ENCODE assay signal across 10 cellular contexts in genomic region chr7:22718200-22718711, GRCh38. TPM values are rescaled to one million over a fixed set of nuclear protein-coding genes. Genes with fewer than 3 reads are reported as not detected.
DNase-seq lines count a peak whose midpoint lies in the region; ATAC-seq and TF ChIP-seq lines count a peak whose summit lies in the region.
"Had no signal": no experiment of that assay in that cellular context is flagged by ENCODE, and none has a peak within 500 bp of the region (broad histone marks: within the 10 kb centered on the region; RNA-seq: fewer than 3 reads in every experiment).

No MANE protein-coding gene starts in this region.

- H3K9me1 ChIP-seq in IMR-90 (ENCODE audit: insufficient read depth, low read length) = peaks cover 5% of the 10 kb centered on the region; the same call in 1 of the 2 replicates

- BruUV-seq in IMR-90 (replicated peaks; lab: Mats Ljungman, UMichigan) = no TSS peak

- TF ChIP-seq CTCF in IMR-90 (conservative IDR thresholded peaks at IDR 0.05; ENCODE audit: low read depth, low read length) = no peak
- no peak for TF ChIP-seq CTCF in chondrocyte (IDR thresholded peaks at IDR 0.05)
- TF ChIP-seq CTCF in left lung (IDR thresholded peaks at IDR 0.05) = no peak

- peak overlapping the region; percentile 75 for H2BK15ac ChIP-seq in IMR-90 (ENCODE audit: low read depth, low read length)

- in situ Hi-C loops in IMR-90 (cut with MboI; ENCODE audit: low sequenced_read_pairs) (no loop called here), KBM-7 (cut with MboI; ENCODE audit: low pct_unique_long_range_greater_than_20kb, low sequenced_read_pairs) (no loop called here)

- H3K4me2 ChIP-seq in IMR-90 (ENCODE audit: low read depth, low read length) = 0 out of 2 replicates have a peak overlapping the region, but pooled peaks have one; percentile 3

- no peaks in the 10 kb centered on the region for H3K9me3 Mint-ChIP-seq in chondrocyte (ENCODE audit: low read depth)
- H3K9me3 Mint-ChIP-seq in CD4-positive, alpha-beta memory T cell = no peaks in the 10 kb centered on the region
- H3K9me3 Mint-ChIP-seq: memory B cell had no signal

- WGBS in IMR-90 (ENCODE audit: extremely low coverage in 2 of 2, insufficient read length in 1 of 2), 2 experiments = 7% methylated on average over 2 of the region's 6 CpGs; no CpG with 5 or more reads in 1 of the 2 experiments

- H3K4me3 ChIP-seq in IMR-90 (ENCODE audit: insufficient read depth, low read depth, low read length) (no peak overlapping the region), left lung (no peak overlapping the region)
- H3K4me3 ChIP-seq in CD4-positive, alpha-beta memory T cell (ENCODE audit: low read length in 2 of 2) = no peak overlapping the region

- no peaks in the 10 kb centered on the region for H3K36me3 ChIP-seq in IMR-90 (ENCODE audit: control insufficient read depth, insufficient read depth, low read length)
- H3K36me3 ChIP-seq in left lung = no peaks in the 10 kb centered on the region
- H3K36me3 ChIP-seq in CD4-positive, alpha-beta memory T cell (ENCODE audit: insufficient read depth, low read length) = no peaks in the 10 kb centered on the region

- H3K27ac Mint-ChIP-seq in chondrocyte (ENCODE audit: unreplicated experiment) = peak overlapping the region; percentile 99
- H3K27ac Mint-ChIP-seq in CD4-positive, alpha-beta memory T cell = no peak overlapping the region

- peak overlapping the region; percentile 68 for H4K5ac ChIP-seq in IMR-90 (ENCODE audit: low read depth, low read length)

- ATAC-seq in IMR-90 (ENCODE audit: low read depth) = peak; percentile 87
- peak; percentile 14 for ATAC-seq in left lung
- no peak for ATAC-seq in HG03460 (IDR thresholded peaks at IDR 0.05; ENCODE audit: unreplicated experiment)

- DNase-seq in IMR-90 = peak; percentile 97
- no peak for DNase-seq in chondrocyte (ENCODE audit: low spot score)
- DNase-seq in left lung = no peak
- no peak for DNase-seq in CD4-positive, alpha-beta memory T cell
- DNase-seq in putamen (ENCODE audit: low spot score) = no peak
- no peak for DNase-seq in KBM-7
- DNase-seq: activated T-cell treated with anti-CD3 and anti-CD28 coated beads, Interleukin-2, amount 50 U/mL, for 1 hour; effector memory CD4-positive, alpha-beta T cell had no signal

- intact Hi-C loops in IMR-90 (cut with micrococcal nuclease) (no loop called here), left lung (cut with DNase I) (no loop called here)
- intact Hi-C loops in CD4-positive, alpha-beta memory T cell (cut with micrococcal nuclease) = no loop called here

- no peaks in the 10 kb centered on the region for H3K36me3 Mint-ChIP-seq in chondrocyte (ENCODE audit: low read depth)
- H3K36me3 Mint-ChIP-seq in CD4-positive, alpha-beta memory T cell = no peaks in the 10 kb centered on the region
- H3K36me3 Mint-ChIP-seq: memory B cell had no signal

- H4K8ac ChIP-seq in IMR-90 (ENCODE audit: low read depth in 2 of 2, low read length in 2 of 2) = peak overlapping the region; percentile 44 to 94

- peaks cover 17% of the 10 kb centered on the region for H3K4me1 ChIP-seq in IMR-90 (ENCODE audit: control insufficient read depth, insufficient read depth, low read length)
- peaks cover 10 to 16% of the 10 kb centered on the region in 2 donors for H3K4me1 ChIP-seq in left lung
- H3K4me1 ChIP-seq in CD4-positive, alpha-beta memory T cell (ENCODE audit: insufficient read depth, low read length) = no peaks in the 10 kb centered on the region

- POLR2A ChIA-PET in IMR-90 (lab: Charles Lee; ENCODE audit: unreplicated experiment) = interaction anchor here (0.6 to 1.1 kb wide), 2 partner anchors 9 to 45 kb away, joined by 3 to 4 read pairs; partner anchors contain the start of gene IL6
- POLR2A ChIA-PET in CD4-positive, alpha-beta memory T cell (lab: Charles Lee; ENCODE audit: partially characterized antibody) = interaction anchor here (0.6 kb wide), 1 partner anchor 18 kb away, joined by 4 read pairs; no protein-coding TSS in a partner anchor

- TF ChIP-seq RAD21 in IMR-90 (IDR thresholded peaks at IDR 0.05; ENCODE audit: low read length) = peak; percentile 13

- H3K4me1 Mint-ChIP-seq in chondrocyte (ENCODE audit: low read depth) = peaks cover 50% of the 10 kb centered on the region
- H3K4me1 Mint-ChIP-seq in CD4-positive, alpha-beta memory T cell = no peaks in the 10 kb centered on the region

- dilution Hi-C loops in IMR-90 (cut with HindIII; ENCODE audit: low sequenced_read_pairs, unreplicated experiment) = no loop called here

- peak overlapping the region; percentile 40 for H3K9ac ChIP-seq in IMR-90 (ENCODE audit: low read depth, low read length)

- H3K18ac ChIP-seq in IMR-90 (ENCODE audit: low read depth, low read length) = peak overlapping the region; percentile 87

- H3K79me1 ChIP-seq in IMR-90 (ENCODE audit: low read depth in 1 of 2, low read length in 2 of 2) = no peaks in the 10 kb centered on the region; a peak in 1 of 4 replicates

- peak overlapping the region; percentile 96 for H2BK20ac ChIP-seq in IMR-90 (ENCODE audit: low read depth, low read length)

- H3K27me3 ChIP-seq in IMR-90 (ENCODE audit: control insufficient read depth, insufficient read depth, low read length) (no peaks in the 10 kb centered on the region), left lung (no peaks in the 10 kb centered on the region)
- no peaks in the 10 kb centered on the region for H3K27me3 ChIP-seq in CD4-positive, alpha-beta memory T cell (ENCODE audit: insufficient read depth, low read length)

- peak overlapping the region; percentile 77 for H2AFZ ChIP-seq in IMR-90 (replicated peaks; ENCODE audit: low read length, poor library complexity)

- peak overlapping the region; percentile 80 for H3K14ac ChIP-seq in IMR-90 (replicated peaks; ENCODE audit: low read depth, low read length)

- CTCF ChIA-PET in IMR-90 (lab: Yijun Ruan, JAX) = interaction anchor here (1.2 kb wide), 1 partner anchor 9 kb away, joined by 3 read pairs; the partner anchor contains the start of gene IL6
- CTCF ChIA-PET in CD4-positive, alpha-beta memory T cell (lab: Charles Lee; ENCODE audit: partially characterized antibody) = interaction anchor here (2.9 kb wide), 1 partner anchor 9 kb away, joined by 11 read pairs; the partner anchor contains the start of gene IL6

- no peaks in the 10 kb centered on the region for H3K9me3 ChIP-seq in IMR-90 (ENCODE audit: control insufficient read depth, insufficient read depth, low read length)
- H3K9me3 ChIP-seq in left lung = no peaks in the 10 kb centered on the region
- no peaks in the 10 kb centered on the region for H3K9me3 ChIP-seq in CD4-positive, alpha-beta memory T cell (ENCODE audit: control insufficient read depth in 1 of 2, low read length in 2 of 2)

- peak; percentile 53 for TF ChIP-seq POLR2A in IMR-90 (IDR thresholded peaks at IDR 0.05; ENCODE audit: low read depth, low read length)

- no peaks in the 10 kb centered on the region for H3K27me3 Mint-ChIP-seq in chondrocyte (ENCODE audit: low read depth)
- no peaks in the 10 kb centered on the region for H3K27me3 Mint-ChIP-seq in CD4-positive, alpha-beta memory T cell
- H3K27me3 Mint-ChIP-seq: memory B cell had no signal

- peak overlapping the region; percentile 73 for H3K27ac ChIP-seq in IMR-90 (ENCODE audit: insufficient read depth, low read length)
- peak overlapping the region in 1 of 2 donors; percentile 7 for H3K27ac ChIP-seq in left lung
- H3K27ac ChIP-seq in CD4-positive, alpha-beta memory T cell (ENCODE audit: low read depth, low read length) = no peak overlapping the region

- peak overlapping the region; percentile 95 for H2AK5ac ChIP-seq in IMR-90 (ENCODE audit: low read depth, low read length)

- H3K4ac ChIP-seq in IMR-90 (ENCODE audit: low read depth, low read length) = peak overlapping the region; percentile 86

- H3K23ac ChIP-seq in IMR-90 (ENCODE audit: low read depth, low read length) = peak overlapping the region; percentile 49; the same call in 1 of the 2 replicates

- no peaks in the 10 kb centered on the region for H4K20me1 ChIP-seq in IMR-90 (ENCODE audit: insufficient read depth, low read length)

- H4K91ac ChIP-seq in IMR-90 (ENCODE audit: insufficient read depth, low read depth, low read length) = peak overlapping the region; percentile 95

- peak overlapping the region; percentile 87 for H2BK5ac ChIP-seq in IMR-90 (ENCODE audit: low read depth, low read length, poor library complexity, severe bottlenecking)

- H2AK9ac ChIP-seq in IMR-90 (replicated peaks; ENCODE audit: low read depth, low read length, poor library complexity) = peak overlapping the region; percentile 13

- H2BK120ac ChIP-seq in IMR-90 (ENCODE audit: low read depth, low read length) = peak overlapping the region; percentile 96

- H3K56ac ChIP-seq in IMR-90 (ENCODE audit: extremely low read depth, insufficient read depth, low read length) = peak overlapping the region; percentile 67

- H3K4me3 Mint-ChIP-seq in chondrocyte (ENCODE audit: unreplicated experiment) = peak overlapping the region; percentile 26
- H3K4me3 Mint-ChIP-seq in CD4-positive, alpha-beta memory T cell = no peak overlapping the region
- H3K4me3 Mint-ChIP-seq: memory B cell had no signal

TF ChIP-seq in IMR-90, 13 proteins besides CTCF, POLR2A, EP300 and RAD21 (continues in another document):
- TF ChIP-seq NFE2L2 (IDR thresholded peaks at IDR 0.05; ENCODE audit: low read depth, low read length) = peak; percentile 79
- no peak for TF ChIP-seq RFX5 (IDR thresholded peaks at IDR 0.05; ENCODE audit: low read depth, low read length)
- peak; percentile 58 for TF ChIP-seq USF2 (IDR thresholded peaks at IDR 0.05; ENCODE audit: low read depth, low read length)
- peak; percentile 32 for TF ChIP-seq MAFK (IDR thresholded peaks at IDR 0.05; ENCODE audit: low read depth, low read length)
- no peak for TF ChIP-seq SMC3 (IDR thresholded peaks at IDR 0.05; ENCODE audit: low read depth, low read length)
- TF ChIP-seq RCOR1 (IDR thresholded peaks at IDR 0.05; ENCODE audit: insufficient replicate concordance, low read length) = no peak
- no peak; the same call in none of the 2 replicates for TF ChIP-seq BHLHE40 (IDR thresholded peaks at IDR 0.05; ENCODE audit: low read depth, low read length)
- TF ChIP-seq MXI1 (IDR thresholded peaks at IDR 0.05; ENCODE audit: borderline replicate concordance, low read depth, low read length) = no peak

RNA-seq across cellular contexts. Expression of gene IL6, which starts 8.7 kb away (rescaled TPM):
- total RNA-seq in IMR-90 (2012; rRNA removed) = 15.2 and 18.3 TPM in 2 replicates
- 45.2 and 50.8 TPM in 2 replicates for polyA plus RNA-seq in IMR-90 (2012; rRNA removed)
- polyA plus RNA-seq in IMR-90 (2012; cell fraction: cytosol; rRNA removed) = 52.3 and 73.8 TPM in 2 replicates
- polyA plus RNA-seq in IMR-90 (2012; cell fraction: nucleus; rRNA removed; ENCODE audit: low replicate concordance) = 136 and 310 TPM in 2 replicates
- 0.45 to 0.82 TPM in 2 of 3 replicates, not detected in the other for total RNA-seq in chondrocyte
- total RNA-seq in left lung = 1 to 10 TPM; 2.1 to 9.4 TPM
- not detected for total RNA-seq in CD4-positive, alpha-beta memory T cell
- polyA plus RNA-seq in CD4-positive, alpha-beta memory T cell = not detected
